ENCODE assay signal across 15 cellular contexts in the genomic region with DNA sequence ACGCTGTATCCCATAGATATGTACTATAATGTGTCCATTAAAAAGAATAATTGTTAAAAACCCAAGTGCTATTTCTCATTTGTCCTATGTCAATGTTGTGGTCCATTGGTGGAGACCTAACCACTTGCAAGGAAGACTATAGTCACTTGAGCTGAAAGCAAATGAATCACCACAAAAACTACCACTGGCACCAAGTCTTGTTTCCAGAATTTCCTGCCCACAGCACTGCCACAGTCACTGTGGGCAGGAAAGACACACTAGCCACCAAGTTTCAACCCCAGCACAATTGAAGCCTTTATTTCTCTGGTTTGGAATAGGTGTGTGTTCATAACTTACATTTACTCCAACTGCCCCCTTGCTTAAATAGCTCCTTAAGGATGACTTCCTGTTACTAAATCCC.
"Had no signal": no experiment of that assay in that cellular context is flagged by ENCODE, and none has a peak within 500 bp of the region (broad histone marks: within the 10 kb centered on the region; RNA-seq: fewer than 3 reads in every experiment).

No MANE protein-coding gene starts in this region.

- H3K4me1 Mint-ChIP-seq: activated naive CD4-positive, alpha-beta T cell treated with anti-CD3 and anti-CD28 coated beads, Interleukin-2, amount 10 ng/mL, durations not matched to agents 7 days and 5 days had no signal

- H3K9me3 Mint-ChIP-seq: activated T-helper 1 cell treated with anti-CD3 and anti-CD28 coated beads, Interleukin-12 subunit alpha, Interleukin-12 subunit beta, Interleukin-2, Interleukin-4 antibody, amounts not matched to agents 30 ng/mL and 10 ng/mL and 1 ng/mL, durations not matched to agents 14 hours and 24 hours and 36 hours; stimulated activated naive CD8-positive, alpha-beta T cell treated with anti-CD3 and anti-CD28 coated beads, Interleukin-15, Interleukin-2, amounts not matched to agents 100 ng/mL and 50 ng/mL, for 24 hours had no signal

- H3K27me3 ChIP-seq: sigmoid colon had no signal

- H3K27ac Mint-ChIP-seq: activated naive CD4-positive, alpha-beta T cell treated with anti-CD3 and anti-CD28 coated beads, Interleukin-2, amount 10 ng/mL, durations not matched to agents 7 days and 5 days; activated T-helper 1 cell treated with anti-CD3 and anti-CD28 coated beads, Interleukin-12 subunit alpha, Interleukin-12 subunit beta, Interleukin-2, Interleukin-4 antibody, amounts not matched to agents 30 ng/mL and 10 ng/mL and 1 ng/mL, durations not matched to agents 14 hours and 24 hours and 36 hours; dendritic cell treated with granulocyte-macrophage colony-stimulating factor and Interleukin-4, amounts not matched to agents 40 ng/mL and 50 ng/mL, for 4 days; nephron progenitor cell; stimulated activated naive CD8-positive, alpha-beta T cell treated with anti-CD3 and anti-CD28 coated beads, Interleukin-15, Interleukin-2, amounts not matched to agents 100 ng/mL and 50 ng/mL, for 24 hours had no signal

- H3K9me3 ChIP-seq: mucosa of descending colon, sigmoid colon, thoracic aorta had no signal

- H3K4me3 ChIP-seq: mucosa of descending colon, sigmoid colon, thoracic aorta had no signal

- H3K27me3 Mint-ChIP-seq: brain had no signal

- ATAC-seq: left colon, mucosa of descending colon had no signal

- H3K36me3 Mint-ChIP-seq: activated naive CD4-positive, alpha-beta T cell treated with anti-CD3 and anti-CD28 coated beads, Interleukin-2, amount 10 ng/mL, durations not matched to agents 7 days and 5 days had no signal

- DNase-seq: activated CD4-positive, alpha-beta T cell treated with anti-CD3 and anti-CD28 coated beads, Interleukin-2, amount 50 U/mL, for 4 hours; activated CD8-positive, alpha-beta memory T cell treated with anti-CD3 and anti-CD28 coated beads, Interleukin-2, amount 50 U/mL, for 4 hours; activated naive CD4-positive, alpha-beta T cell treated with anti-CD3 and anti-CD28 coated beads, Interleukin-2, amount 10 ng/mL, durations not matched to agents 7 days and 5 days; amniotic stem cell; glutamatergic neuron; left colon; nephron progenitor cell; sigmoid colon; stimulated activated CD4-positive, alpha-beta T cell treated with anti-CD3 and anti-CD28 coated beads, Interleukin-2, amount 100 ng/mL, for 48 hours had no signal

- H3K36me3 ChIP-seq: sigmoid colon, thoracic aorta had no signal

- H3K4me3 Mint-ChIP-seq: activated naive CD4-positive, alpha-beta T cell treated with anti-CD3 and anti-CD28 coated beads, Interleukin-2, amount 10 ng/mL, durations not matched to agents 7 days and 5 days; activated T-helper 1 cell treated with anti-CD3 and anti-CD28 coated beads, Interleukin-12 subunit alpha, Interleukin-12 subunit beta, Interleukin-2, Interleukin-4 antibody, amounts not matched to agents 30 ng/mL and 10 ng/mL and 1 ng/mL, durations not matched to agents 14 hours and 24 hours and 36 hours; brain; dendritic cell treated with granulocyte-macrophage colony-stimulating factor and Interleukin-4, amounts not matched to agents 40 ng/mL and 50 ng/mL, for 4 days; nephron progenitor cell; stimulated activated naive CD8-positive, alpha-beta T cell treated with anti-CD3 and anti-CD28 coated beads, Interleukin-15, Interleukin-2, amounts not matched to agents 100 ng/mL and 50 ng/mL, for 24 hours had no signal
